Comparison of ENCODE assay signal across 12 cellular contexts in genomic region chr14:58731465-58732330, GRCh38.
DNase-seq lines count a peak whose midpoint lies in the region; ATAC-seq and TF ChIP-seq lines count a peak whose summit lies in the region.
"Had no signal": no experiment of that assay in that cellular context is flagged by ENCODE, and none has a peak within 500 bp of the region (broad histone marks: within the 10 kb centered on the region; RNA-seq: fewer than 3 reads in every experiment).

No MANE protein-coding gene starts in this region.

- H3K9me3 Mint-ChIP-seq in Calu3 (ENCODE audit: low read depth, unreplicated experiment), result no peaks in the 10 kb centered on the region
- H3K9me3 Mint-ChIP-seq: activated naive CD4-positive, alpha-beta T cell treated with anti-CD3 and anti-CD28 coated beads, Interleukin-2, amount 50 U/mL, for 24 hours had no signal

- CTCF ChIA-PET in Calu3 (lab: Charles Lee), result interaction anchor here (0.6 to 0.7 kb wide), 3 partner anchors 18 to 733 kb away, joined by 3 to 5 read pairs (median 5); no protein-coding TSS in a partner anchor
- CTCF ChIA-PET in HEK293T (lab: Yijun Ruan, JAX), result no interaction called here

- intact Hi-C loops in Calu3 (cut with micrococcal nuclease; ENCODE audit: unreplicated experiment), result no loop called here

- peak overlapping the region; percentile 55 for H3K27ac ChIP-seq in fibroblast of lung (ENCODE audit: insufficient read depth, low read length)
- H3K27ac ChIP-seq: ovary had no signal

- no peak overlapping the region for H3K4me3 Mint-ChIP-seq in Calu3 (ENCODE audit: low read depth, unreplicated experiment)
- H3K4me3 Mint-ChIP-seq: activated naive CD4-positive, alpha-beta T cell treated with anti-CD3 and anti-CD28 coated beads, Interleukin-2, amount 50 U/mL, for 24 hours had no signal

- H3K27ac Mint-ChIP-seq in Calu3 (ENCODE audit: unreplicated experiment), result peak overlapping the region; percentile 35
- H3K27ac Mint-ChIP-seq: activated naive CD4-positive, alpha-beta T cell treated with anti-CD3 and anti-CD28 coated beads, Interleukin-2, amount 50 U/mL, for 24 hours had no signal

- no TSS peak for BruUV-seq in Calu3 (replicated peaks; lab: Mats Ljungman, UMichigan)

- no peaks in the 10 kb centered on the region for H3K36me3 ChIP-seq in fibroblast of lung (ENCODE audit: control insufficient read depth, insufficient read depth, low read length)
- H3K36me3 ChIP-seq: ovary had no signal

- H3K9ac ChIP-seq in fibroblast of lung (ENCODE audit: insufficient read depth, low read length), result no peak overlapping the region

- no peaks in the 10 kb centered on the region for H3K36me3 Mint-ChIP-seq in Calu3 (ENCODE audit: insufficient read depth, unreplicated experiment)

- H3K4me2 ChIP-seq in fibroblast of lung (ENCODE audit: extremely low read depth, insufficient read depth, low read length), result peak overlapping the region; percentile 18

- peak; percentile 39 for ATAC-seq in omental fat pad (ENCODE audit: low FRiP score)

- H3K79me2 ChIP-seq in fibroblast of lung (ENCODE audit: control insufficient read depth, insufficient read depth, low read length), result no peaks in the 10 kb centered on the region

- H3K4me1 ChIP-seq in fibroblast of lung (ENCODE audit: control insufficient read depth, extremely low read depth, insufficient read depth, low read length), result peaks cover 16% of the 10 kb centered on the region

- no peaks in the 10 kb centered on the region for H3K27me3 ChIP-seq in fibroblast of lung (ENCODE audit: control insufficient read depth, insufficient read depth, low read length)
- H3K27me3 ChIP-seq: ovary had no signal

- DNase-seq in Calu3, result peak; percentile 9
- DNase-seq in RPMI7951 (ENCODE audit: low read depth), result peak; percentile 99
- peak; percentile 99 to 100 for DNase-seq in fibroblast of lung (ENCODE audit: low read depth in 2 of 2)
- DNase-seq in omental fat pad (ENCODE audit: low spot score), result no peak
- no peak for DNase-seq in stimulated activated CD4-positive, alpha-beta T cell treated with anti-CD3 and anti-CD28 coated beads, Interleukin-4, amount 100 ng/mL, for 4 hours
- DNase-seq in activated CD4-positive, alpha-beta T cell treated with anti-CD3 and anti-CD28 coated beads for 48 hours, result no peak
- no peak for DNase-seq in HEK293T (ENCODE audit: extremely low spot score)
- DNase-seq in SIG-M5 (lab: John Stamatoyannopoulos, UW), result no peak
- DNase-seq: activated CD4-positive, CD25-positive, alpha-beta regulatory T cell treated with anti-CD3 and anti-CD28 coated beads, Interleukin-2, amount 50 U/mL, for 72 hours; head of caudate nucleus; ovary had no signal

- H2AFZ ChIP-seq in fibroblast of lung (ENCODE audit: low read length), result no peak overlapping the region

- TF ChIP-seq CTCF in Calu3 (IDR thresholded peaks at IDR 0.05; ENCODE audit: unreplicated experiment) (no peak), fibroblast of lung (conservative IDR thresholded peaks at IDR 0.05 in 1 of 2, IDR thresholded peaks at IDR 0.05 in 1 of 2; ENCODE audit: low read depth in 1 of 2, low read length in 2 of 2) (no peak), omental fat pad (IDR thresholded peaks at IDR 0.05) (no peak)

- no peak overlapping the region for H3K4me3 ChIP-seq in fibroblast of lung (replicated peaks in 1 of 4; ENCODE audit: control extremely low read depth in 1 of 4, insufficient read depth in 1 of 4, low read depth in 3 of 4, low read length in 4 of 4)
- H3K4me3 ChIP-seq: ovary had no signal

- no peaks in the 10 kb centered on the region for H3K9me3 ChIP-seq in fibroblast of lung (ENCODE audit: control insufficient read depth, insufficient read depth, low read depth, low read length)
- H3K9me3 ChIP-seq: ovary had no signal

- no peaks in the 10 kb centered on the region for H3K27me3 Mint-ChIP-seq in Calu3 (ENCODE audit: unreplicated experiment)
- H3K27me3 Mint-ChIP-seq: activated naive CD4-positive, alpha-beta T cell treated with anti-CD3 and anti-CD28 coated beads, Interleukin-2, amount 50 U/mL, for 24 hours had no signal

- no peaks in the 10 kb centered on the region for H4K20me1 ChIP-seq in fibroblast of lung (ENCODE audit: control insufficient read depth, extremely low read depth, insufficient read depth, low read length)

- POLR2A ChIA-PET in HEK293T (lab: Yijun Ruan, JAX), result no interaction called here

- H3K4me1 Mint-ChIP-seq in Calu3 (ENCODE audit: low read depth, unreplicated experiment), result peaks cover 14% of the 10 kb centered on the region
- H3K4me1 Mint-ChIP-seq: activated naive CD4-positive, alpha-beta T cell treated with anti-CD3 and anti-CD28 coated beads, Interleukin-2, amount 50 U/mL, for 24 hours had no signal

TF ChIP-seq in HEK293T, 16 proteins besides CTCF, POLR2A, EP300 and RAD21:
- no peak for TF ChIP-seq L3MBTL2 (conservative IDR thresholded peaks at IDR 0.05)
- no peak for TF ChIP-seq CTBP1 (IDR thresholded peaks at IDR 0.05; ENCODE audit: borderline replicate concordance)
- no peak for TF ChIP-seq FOXM1 (IDR thresholded peaks at IDR 0.05; ENCODE audit: borderline replicate concordance)
- no peak for TF ChIP-seq HDGF (IDR thresholded peaks at IDR 0.05; ENCODE audit: borderline replicate concordance)
- no peak for TF ChIP-seq FOXA1 (IDR thresholded peaks at IDR 0.05)
- no peak for TF ChIP-seq ZNF384 (IDR thresholded peaks at IDR 0.05)
- no peak for TF ChIP-seq FOXK2 (IDR thresholded peaks at IDR 0.05)
- TF ChIP-seq SP1 (IDR thresholded peaks at IDR 0.05), result no peak
- no peak for TF ChIP-seq BHLHE40 (IDR thresholded peaks at IDR 0.05; ENCODE audit: borderline replicate concordance)
- no peak for TF ChIP-seq LEF1 (IDR thresholded peaks at IDR 0.05; ENCODE audit: borderline replicate concordance)
- TF ChIP-seq TARDBP (IDR thresholded peaks at IDR 0.05), result no peak

Comparison
In these comparisons a context has a peak if more than half of its experiments do, and no peak if none do; other contexts are left out.
1. DNase-seq: peak in Calu3 (single experiment), RPMI7951 (single experiment) and fibroblast of lung (2 of 2); none in omental fat pad (single experiment), stimulated activated CD4-positive, alpha-beta T cell treated with anti-CD3 and anti-CD28 coated beads, Interleukin-4, amount 100 ng/mL, for 4 hours (0 of 2), activated CD4-positive, alpha-beta T cell treated with anti-CD3 and anti-CD28 coated beads for 48 hours (single experiment), HEK293T (single experiment) and SIG-M5 (single experiment).